In genomic region chr5:132260051-132260450, GRCh38 we compare ENCODE assay signal across 9 cellular contexts. TPM values are rescaled to one million over a fixed set of nuclear protein-coding genes. Genes with fewer than 3 reads are reported as not detected.
A peak's percentile ranks its signal among the peaks of the same experiment; 100 is the strongest.
DNase-seq lines count a peak whose midpoint lies in the region; ATAC-seq and TF ChIP-seq lines count a peak whose summit lies in the region.
"Had no signal": no experiment of that assay in that cellular context is flagged by ENCODE, and none has a peak within 500 bp of the region (broad histone marks: within the 10 kb centered on the region; RNA-seq: fewer than 3 reads in every experiment).

No MANE protein-coding gene starts in this region.

- H3K23me2 ChIP-seq in H9 (ENCODE audit: insufficient read length, low read depth, low read length, poor library complexity, severe bottlenecking), result no peaks in the 10 kb centered on the region

- H2AFZ ChIP-seq in H9 (ENCODE audit: low read length), result no peak overlapping the region

- H3K4me1 ChIP-seq in H9 (ENCODE audit: insufficient read depth, low read length) (no peaks in the 10 kb centered on the region), skeletal muscle satellite cell (ENCODE audit: control insufficient read depth, insufficient read depth, low read length) (peaks cover 71% of the 10 kb centered on the region)

- WGBS in H9 (ENCODE audit: extremely low coverage, insufficient read length, low lambda C conversion rate), result no CpG with 5 or more reads among the region's 6 CpGs

- no peak overlapping the region for H4K8ac ChIP-seq in H9 (replicated peaks; ENCODE audit: insufficient read length, low read depth, low read length)

- no peak overlapping the region for H2AK5ac ChIP-seq in H9 (ENCODE audit: insufficient read length, low read length)

- no peak overlapping the region for H2BK120ac ChIP-seq in H9 (ENCODE audit: low read depth, low read length, poor library complexity, severe bottlenecking)

- no peak for ATAC-seq in HG02852 (IDR thresholded peaks at IDR 0.05; ENCODE audit: unreplicated experiment)

- H4K20me1 ChIP-seq in H9 (ENCODE audit: control insufficient read depth, insufficient read depth, insufficient read length), result peaks cover 5% of the 10 kb centered on the region

- H2BK12ac ChIP-seq in H9 (ENCODE audit: insufficient read length, low read depth, low read length), result no peak overlapping the region

- H3K23ac ChIP-seq in H9 (ENCODE audit: insufficient read length, low read depth, low read length), result no peak overlapping the region

- H3K4me2 ChIP-seq in H9 (ENCODE audit: insufficient read depth, insufficient read length, low read length) (no peak overlapping the region), skeletal muscle satellite cell (ENCODE audit: low read length) (peak overlapping the region; percentile 99)

- no peaks in the 10 kb centered on the region for H3K36me3 Mint-ChIP-seq in H9 (ENCODE audit: insufficient read depth in 1 of 3, low read depth in 3 of 3)

- H3T11ph ChIP-seq in H9 (ENCODE audit: low read length), result no peak overlapping the region

- H3K4me3 ChIP-seq in fibroblast of villous mesenchyme (ENCODE audit: low read depth, low read length) (peak overlapping the region; percentile 36), skeletal muscle satellite cell (ENCODE audit: low read length) (peak overlapping the region; percentile 91)

- H4K5ac ChIP-seq in H9 (ENCODE audit: insufficient read length, low read depth, low read length), result no peak overlapping the region

- no peaks in the 10 kb centered on the region for H3K79me1 ChIP-seq in H9 (ENCODE audit: insufficient read depth, low read depth, low read length, poor library complexity, severe bottlenecking)

- H3K4me3 Mint-ChIP-seq in H9, result no peak overlapping the region

- peaks cover 34 to 35% of the 10 kb centered on the region in 2 experiments for H3K4me1 Mint-ChIP-seq in H9

- no peak overlapping the region for H3K27ac ChIP-seq in H9 (ENCODE audit: insufficient read length, low read depth, low read length)

- H3K79me2 ChIP-seq in H9 (ENCODE audit: insufficient read depth, low read length), result no peaks in the 10 kb centered on the region

- 0 out of 7 replicates have a peak overlapping the region, but pooled peaks of 1 of the 3 experiments have one; percentile 11 for H3K27ac Mint-ChIP-seq in H9

- H3K18ac ChIP-seq in H9 (ENCODE audit: insufficient read length, low read depth, low read length), result no peak overlapping the region

- H3K4ac ChIP-seq in H9 (ENCODE audit: low read depth, low read length), result no peak overlapping the region

- H4K91ac ChIP-seq in H9 (ENCODE audit: insufficient read length, low read depth, low read length), result no peak overlapping the region

- no peaks in the 10 kb centered on the region for H3K9me3 Mint-ChIP-seq in H9

- no peak overlapping the region for H2BK20ac ChIP-seq in H9 (ENCODE audit: low read depth, low read length, poor library complexity, severe bottlenecking)

- DNase-seq in H9, result peak; percentile 15
- DNase-seq in activated CD8-positive, alpha-beta memory T cell treated with anti-CD3 and anti-CD28 coated beads, Interleukin-2, amount 50 U/mL, for 48 hours, result peak; percentile 56
- DNase-seq in fibroblast of villous mesenchyme (ENCODE audit: low read depth), result peak; percentile 72
- DNase-seq in HuH-7.5 (ENCODE audit: low spot score), result no peak
- DNase-seq in NCI-H187 treated with DMSO at 0.1 percent for 48 hours (lab: John Stamatoyannopoulos, UW), result no peak
- DNase-seq in NCI-H2171 (lab: John Stamatoyannopoulos, UW), result no peak
- DNase-seq: NCI-H345 had no signal

- H3K14ac ChIP-seq in H9 (ENCODE audit: insufficient read depth, low read length), result no peak overlapping the region

- TF ChIP-seq CTCF in H9 (conservative IDR thresholded peaks at IDR 0.05) (no peak), fibroblast of villous mesenchyme (IDR thresholded peaks at IDR 0.05; ENCODE audit: insufficient read depth, low read depth, low read length) (no peak)

- no peak overlapping the region for H2BK5ac ChIP-seq in H9 (ENCODE audit: insufficient read length, low read length)

- H3K9me3 ChIP-seq in H9 (ENCODE audit: control insufficient read depth, low read depth, low read length), result no peaks in the 10 kb centered on the region
- no peaks in the 10 kb centered on the region for H3K9me3 ChIP-seq in skeletal muscle satellite cell (replicated peaks; ENCODE audit: low read length)

- peaks cover 26% of the 10 kb centered on the region for H3K27me3 Mint-ChIP-seq in H9 (ENCODE audit: low read depth)

- H3K36me3 ChIP-seq in skeletal muscle satellite cell (ENCODE audit: insufficient read depth, low read length), result peaks cover 51% of the 10 kb centered on the region

- no peak overlapping the region for H2BK15ac ChIP-seq in H9 (ENCODE audit: low read depth, low read length)

- H3K9ac ChIP-seq in H9 (ENCODE audit: extremely low read depth, insufficient read length, low read length) (no peak overlapping the region), skeletal muscle satellite cell (ENCODE audit: low read depth, low read length) (peak overlapping the region; percentile 98)

- H3K56ac ChIP-seq in H9 (ENCODE audit: insufficient read length, low read depth, low read length), result no peak overlapping the region

- no peaks in the 10 kb centered on the region; the same call in 1 of the 2 replicates for H3K27me3 ChIP-seq in H9 (ENCODE audit: insufficient read depth, low read length)
- no peaks in the 10 kb centered on the region for H3K27me3 ChIP-seq in skeletal muscle satellite cell (ENCODE audit: control insufficient read depth, insufficient read depth, low read length)

RNA-seq across cellular contexts. Expression of gene PDLIM4, which starts 2.6 kb away (rescaled TPM):
- total RNA-seq in H9 (2021) (7.6 and 12.2 TPM in 2 replicates), fibroblast of villous mesenchyme (42.8 and 97.2 TPM in 2 replicates)
- 90.4 and 97.1 TPM in 2 replicates for total RNA-seq in skeletal muscle satellite cell (2012; rRNA removed)

RNA-seq across cellular contexts. Expression of gene P4HA2, which starts 32.4 kb away (rescaled TPM):
- total RNA-seq in H9 (2021), result 15.1 and 15.3 TPM in 2 replicates
- 161 and 191 TPM in 2 replicates for total RNA-seq in fibroblast of villous mesenchyme
- 149 and 191 TPM in 2 replicates for total RNA-seq in skeletal muscle satellite cell (2012; rRNA removed)

RNA-seq across cellular contexts. Expression of gene SLC22A4, which starts 34.1 kb away (rescaled TPM):
- total RNA-seq in H9 (2021) (0.70 and 0.72 TPM in 2 replicates), fibroblast of villous mesenchyme (6.8 and 16.4 TPM in 2 replicates)
- 5.7 and 7.4 TPM in 2 replicates for total RNA-seq in skeletal muscle satellite cell (2012; rRNA removed)

Comparison
In these comparisons a context has a peak if more than half of its experiments do, and no peak if none do; other contexts are left out.
1. DNase-seq: peak in H9 (single experiment), activated CD8-positive, alpha-beta memory T cell treated with anti-CD3 and anti-CD28 coated beads, Interleukin-2, amount 50 U/mL, for 48 hours (single experiment) and fibroblast of villous mesenchyme (single experiment); none in HuH-7.5 (single experiment), NCI-H187 treated with DMSO at 0.1 percent for 48 hours (single experiment) and NCI-H2171 (single experiment).